In genomic region chr3:107206141-107206540, GRCh38 we compare ENCODE assay signal across 9 cellular contexts.
DNase-seq lines count a peak whose midpoint lies in the region; ATAC-seq, FAIRE-seq and TF ChIP-seq lines count a peak whose summit lies in the region.
"Had no signal": no experiment of that assay in that cellular context is flagged by ENCODE, and none has a peak within 500 bp of the region (broad histone marks: within the 10 kb centered on the region; RNA-seq: fewer than 3 reads in every experiment).

No MANE protein-coding gene starts in this region.

- H3K27me3 Mint-ChIP-seq in mesothelial cell of epicardium (ENCODE audit: low read depth): no peaks in the 10 kb centered on the region

- no peak overlapping the region for H3K4me3 ChIP-seq in bronchial epithelial cell (ENCODE audit: low read depth, low read length)

- FAIRE-seq in bronchial epithelial cell (lab: Jason Lieb, UNC): no peak

- peak; percentile 64 for TF ChIP-seq CTCF in C4-2B (conservative IDR thresholded peaks at IDR 0.05)
- TF ChIP-seq CTCF in bronchial epithelial cell (IDR thresholded peaks at IDR 0.05; ENCODE audit: insufficient read depth, low read length, severe bottlenecking): peak; percentile 50
- peak; percentile 57 for TF ChIP-seq CTCF in mesothelial cell of epicardium (IDR thresholded peaks at IDR 0.05; ENCODE audit: unreplicated experiment)

- H3K27ac ChIP-seq in C4-2B: no peak overlapping the region

- no peaks in the 10 kb centered on the region for H3K36me3 Mint-ChIP-seq in mesothelial cell of epicardium
- H3K36me3 Mint-ChIP-seq: immature natural killer cell had no signal

- H3K27ac Mint-ChIP-seq in mesothelial cell of epicardium: peak overlapping the region; percentile 19
- H3K27ac Mint-ChIP-seq: immature natural killer cell had no signal

- H3K36me3 ChIP-seq in bronchial epithelial cell (ENCODE audit: control insufficient read depth, insufficient read depth, low read length): no peaks in the 10 kb centered on the region

- H3K4me3 Mint-ChIP-seq in mesothelial cell of epicardium: no peak overlapping the region
- H3K4me3 Mint-ChIP-seq: immature natural killer cell had no signal

- no peaks in the 10 kb centered on the region for H3K9me3 Mint-ChIP-seq in mesothelial cell of epicardium
- H3K9me3 Mint-ChIP-seq: immature natural killer cell had no signal

- no peaks in the 10 kb centered on the region for H3K27me3 ChIP-seq in bronchial epithelial cell (ENCODE audit: control insufficient read depth, insufficient read depth, low read length)

- ATAC-seq in GM18867 (IDR thresholded peaks at IDR 0.05; ENCODE audit: unreplicated experiment) (peak; percentile 64), HG02981 (IDR thresholded peaks at IDR 0.05; ENCODE audit: unreplicated experiment) (no peak), HG02610 (IDR thresholded peaks at IDR 0.05; ENCODE audit: unreplicated experiment) (no peak)

- DNase-seq in NCI-H226 (peak; percentile 37), bronchial epithelial cell (ENCODE audit: low read depth) (peak; percentile 49), mesothelial cell of epicardium (ENCODE audit: low spot score in 2 of 2, unreplicated experiment in 2 of 2) (no peak)
- DNase-seq in activated CD4-positive, CD25-positive, alpha-beta regulatory T cell (lab: John Stamatoyannopoulos, UW): no peak

- H3K4me1 Mint-ChIP-seq in mesothelial cell of epicardium: peaks cover 46% of the 10 kb centered on the region
- H3K4me1 Mint-ChIP-seq: immature natural killer cell had no signal

Comparison
In these comparisons a context has a peak if more than half of its experiments do, and no peak if none do; other contexts are left out.
1. DNase-seq: peak in NCI-H226 (single experiment) and bronchial epithelial cell (single experiment); none in mesothelial cell of epicardium (0 of 2) and activated CD4-positive, CD25-positive, alpha-beta regulatory T cell (0 of 4).
2. Peak in every context shown above with its lines, with median percentiles within 50 percentile points of each other: CTCF ChIP-seq.